In the genomic region with DNA sequence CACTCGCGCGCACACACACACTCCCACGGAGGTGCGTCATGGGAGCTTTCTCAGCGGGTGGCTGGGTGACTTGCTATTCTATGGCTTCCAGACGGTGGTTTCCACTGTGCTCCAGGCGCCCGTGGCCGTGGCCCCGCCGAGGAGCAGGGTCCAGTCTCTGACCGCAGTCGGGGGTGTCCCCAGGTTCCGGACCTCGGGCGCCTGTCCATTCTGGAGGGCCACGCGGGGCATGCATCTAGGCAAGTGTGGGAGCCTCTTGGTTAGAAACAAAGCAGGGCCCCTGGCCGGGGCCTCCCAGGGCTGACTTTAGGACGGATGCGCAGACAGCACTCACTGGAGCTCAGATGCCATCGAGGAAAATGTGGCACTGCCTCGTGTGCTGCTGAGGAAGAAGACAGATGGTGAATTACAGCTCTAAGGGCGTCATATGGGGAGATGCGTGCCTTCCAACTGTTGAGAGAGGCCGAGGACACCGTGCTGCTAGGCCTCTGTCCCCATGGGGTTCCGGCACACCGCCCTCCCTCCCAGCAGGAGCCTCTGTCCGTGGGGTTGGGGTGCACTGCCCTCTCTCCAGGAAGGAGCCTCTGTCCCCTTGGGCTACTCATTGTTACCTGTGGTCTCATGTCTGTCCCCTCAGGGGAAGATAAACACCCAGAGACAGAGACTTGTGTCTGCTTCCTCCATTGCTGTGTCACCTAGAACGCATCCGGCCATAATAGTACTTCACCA, we compare ENCODE assay signal across 22 cellular contexts. TPM values are rescaled to one million over a fixed set of nuclear protein-coding genes. Genes with fewer than 3 reads are reported as not detected.
DNase-seq lines count a peak whose midpoint lies in the region; ATAC-seq, FAIRE-seq and TF ChIP-seq lines count a peak whose summit lies in the region.
"Had no signal": no experiment of that assay in that cellular context is flagged by ENCODE, and none has a peak within 500 bp of the region (broad histone marks: within the 10 kb centered on the region; RNA-seq: fewer than 3 reads in every experiment).

No MANE protein-coding gene starts in this region.

- POLR2A ChIA-PET in H1 (lab: Charles Lee; ENCODE audit: partially characterized antibody) = no interaction called here

- H3K18ac ChIP-seq in H1 (ENCODE audit: extremely low read depth, low read length) = no peak overlapping the region
- peak overlapping the region; percentile 59 for H3K18ac ChIP-seq in neuronal stem cell (ENCODE audit: low read length)

- CTCF ChIA-PET in H1 (lab: Charles Lee; ENCODE audit: partially characterized antibody) = no interaction called here

- FAIRE-seq in H1 (lab: Jason Lieb, UNC) = no peak
- FAIRE-seq: GM12891 had no signal

- H3K23me2 ChIP-seq in H1 (ENCODE audit: low read depth, low read length) = peaks cover 23% of the 10 kb centered on the region; the same call in 1 of the 2 replicates

- no peaks in the 10 kb centered on the region for H3K79me2 ChIP-seq in H1 (ENCODE audit: control insufficient read depth in 1 of 2, insufficient read depth in 2 of 2, low read length in 2 of 2)

- H3K4me2 ChIP-seq in H1 (ENCODE audit: insufficient read depth in 1 of 2, low read depth in 2 of 2, low read length in 2 of 2) (no peak overlapping the region), neuronal stem cell (ENCODE audit: insufficient read depth, low read length, poor library complexity, severe bottlenecking) (no peak overlapping the region)
- H3K4me2 ChIP-seq: KMS-11 had no signal

- H2BK12ac ChIP-seq in H1 (ENCODE audit: low read depth, low read length) (no peak overlapping the region), neuronal stem cell (ENCODE audit: low read length) (no peak overlapping the region)

- no peak overlapping the region for H3K9ac ChIP-seq in H1 (replicated peaks in 1 of 4; ENCODE audit: extremely low read depth in 1 of 4, low read depth in 3 of 4, low read length in 3 of 4)
- peak overlapping the region; percentile 27 for H3K9ac ChIP-seq in neuronal stem cell (ENCODE audit: low read depth, low read length, poor library complexity)
- H3K9ac ChIP-seq: GM23248, KMS-11 had no signal

- H4K91ac ChIP-seq in H1 (replicated peaks; ENCODE audit: insufficient read length, low read length) = no peak overlapping the region
- H4K91ac ChIP-seq in neuronal stem cell (ENCODE audit: low read depth, low read length, poor library complexity) = no peak overlapping the region

- H3K4ac ChIP-seq in H1 (replicated peaks; ENCODE audit: insufficient read length, low read depth, low read length) = no peak overlapping the region
- no peak overlapping the region for H3K4ac ChIP-seq in neuronal stem cell (ENCODE audit: low read length)

- TF ChIP-seq POLR2A in H1 (IDR thresholded peaks at IDR 0.05; ENCODE audit: control extremely low read depth in 1 of 2, low read depth in 2 of 2, low read length in 2 of 2) = no peak

- H2BK15ac ChIP-seq in H1 (ENCODE audit: low read length) (no peak overlapping the region), neuronal stem cell (ENCODE audit: low read length) (no peak overlapping the region)

- TF ChIP-seq EP300 in H1 (IDR thresholded peaks at IDR 0.05; ENCODE audit: borderline replicate concordance in 1 of 2, low read depth in 2 of 2, low read length in 2 of 2) = no peak

- H2BK20ac ChIP-seq in H1 (ENCODE audit: low read length) = no peak overlapping the region

- H3K23ac ChIP-seq in H1 (ENCODE audit: insufficient read length) = no peak overlapping the region
- no peak overlapping the region for H3K23ac ChIP-seq in neuronal stem cell (ENCODE audit: low read depth, low read length, poor library complexity)

- H4K8ac ChIP-seq in H1 (ENCODE audit: extremely low read depth, insufficient read depth, low read length) (0 out of 2 replicates have a peak overlapping the region, but pooled peaks have one; percentile 15), neuronal stem cell (ENCODE audit: low read depth, low read length) (no peak overlapping the region)

- DNase-seq in Right ventricle myocardium inferior (ENCODE audit: missing footprints) (peak; percentile 55), right atrium auricular region (ENCODE audit: low spot score) (no peak), H1 (ENCODE audit: low read depth in 1 of 2, low spot score in 2 of 2) (no peak), neuronal stem cell (ENCODE audit: low spot score) (no peak), substantia nigra (lab: John Stamatoyannopoulos, UW) (no peak), nucleus accumbens (lab: John Stamatoyannopoulos, UW) (no peak)
- DNase-seq: CD4-positive, alpha-beta memory T cell; DMS 273 treated with DMSO at 0.1 percent for 48 hours; DND-41; GM23248; NCI-H1105; NCI-H1694; NCI-H2081; NCI-H446; NCI-H526; OCI-M1; Right ventricle myocardium superior had no signal

- H3K9me3 ChIP-seq in right atrium auricular region = no peaks in the 10 kb centered on the region
- H3K9me3 ChIP-seq in H1 (ENCODE audit: insufficient read depth in 2 of 2, low read depth in 1 of 2, low read length in 1 of 2) = no peaks in the 10 kb centered on the region
- no peaks in the 10 kb centered on the region for H3K9me3 ChIP-seq in neuronal stem cell (replicated peaks in 1 of 2; ENCODE audit: control insufficient read depth in 2 of 2, insufficient read depth in 1 of 2, low read depth in 1 of 2, low read length in 2 of 2)
- H3K9me3 ChIP-seq: Caco-2, HAP-1 had no signal

- intact Hi-C loops in Right ventricle myocardium inferior (cut with DNase I) = no loop called here

- no peak overlapping the region for H3K4me3 ChIP-seq in right atrium auricular region
- no peak overlapping the region for H3K4me3 ChIP-seq in H1 (ENCODE audit: extremely low read depth in 1 of 4, insufficient read depth in 2 of 4, low read depth in 3 of 4, low read length in 4 of 4)
- H3K4me3 ChIP-seq in neuronal stem cell (ENCODE audit: low read length in 2 of 2) = no peak overlapping the region
- H3K4me3 ChIP-seq: GM23248, HAP-1 had no signal

- H3K4me1 ChIP-seq in right atrium auricular region (peaks cover 0 to 5% of the 10 kb centered on the region in 2 donors), H1 (replicated peaks in 1 of 4; ENCODE audit: control insufficient read depth in 3 of 4, insufficient read depth in 4 of 4, low read length in 3 of 4) (peaks cover 0 to 6% (median 4%) of the 10 kb centered on the region in 4 experiments; a peak in 4 of 7 replicates), neuronal stem cell (ENCODE audit: control insufficient read depth in 2 of 2, insufficient read depth in 1 of 2, low read depth in 1 of 2, low read length in 2 of 2) (peaks cover 7 to 8% of the 10 kb centered on the region in 2 donors)
- H3K4me1 ChIP-seq: HAP-1 had no signal

- TF ChIP-seq CTCF in right atrium auricular region (IDR thresholded peaks at IDR 0.05) (no peak), H1 (IDR thresholded peaks at IDR 0.05; ENCODE audit: control extremely low read depth in 1 of 3, insufficient read depth in 1 of 3, low read depth in 1 of 3, low read length in 3 of 3) (no peak)

- ATAC-seq in Right ventricle myocardium inferior (no peak), HG03520 (IDR thresholded peaks at IDR 0.05; ENCODE audit: unreplicated experiment) (no peak)

- H2AK5ac ChIP-seq in H1 (ENCODE audit: low read depth, low read length) (no peak overlapping the region), neuronal stem cell (ENCODE audit: low read depth, low read length) (peak overlapping the region; percentile 66)

- H3K27me3 ChIP-seq in right atrium auricular region (no peaks in the 10 kb centered on the region), H1 (replicated peaks in 1 of 4; ENCODE audit: control insufficient read depth in 3 of 4, extremely low read depth in 1 of 4, insufficient read depth in 3 of 4, low read length in 3 of 4) (no peaks in the 10 kb centered on the region), neuronal stem cell (ENCODE audit: control insufficient read depth in 3 of 3, insufficient read depth in 3 of 3, low read depth in 1 of 3, low read length in 3 of 3) (no peaks in the 10 kb centered on the region)

- H4K20me1 ChIP-seq in H1 (replicated peaks in 1 of 2; ENCODE audit: control insufficient read depth in 1 of 2, insufficient read depth in 2 of 2, low read length in 2 of 2) = peaks cover 0 to 8% of the 10 kb centered on the region in 2 experiments

- H2BK5ac ChIP-seq in H1 (ENCODE audit: low read depth, low read length) (no peak overlapping the region), neuronal stem cell (ENCODE audit: low read length) (no peak overlapping the region)

- no peak overlapping the region for H4K5ac ChIP-seq in H1 (ENCODE audit: insufficient read length, low read depth, low read length)

- H3K27ac ChIP-seq in right atrium auricular region = no peak overlapping the region
- H3K27ac ChIP-seq in H1 (ENCODE audit: low read depth, low read length) = no peak overlapping the region
- no peak overlapping the region for H3K27ac ChIP-seq in neuronal stem cell (replicated peaks; ENCODE audit: low read length)
- no peak overlapping the region for H3K27ac ChIP-seq in substantia nigra (ENCODE audit: low read depth, low read length, poor library complexity, severe bottlenecking)
- H3K27ac ChIP-seq: GM23248, KMS-11 had no signal

- H2BK120ac ChIP-seq in H1 (replicated peaks; ENCODE audit: low read depth, low read length) = no peak overlapping the region
- H2BK120ac ChIP-seq in neuronal stem cell (ENCODE audit: low read depth, low read length) = no peak overlapping the region

- H2AFZ ChIP-seq in H1 (ENCODE audit: low read length) (no peak overlapping the region), neuronal stem cell (ENCODE audit: low read length) (no peak overlapping the region)
- H2AFZ ChIP-seq: GM23248 had no signal

- no peak overlapping the region for H3K56ac ChIP-seq in H1 (replicated peaks; ENCODE audit: insufficient read length, low read depth, low read length)

- TF ChIP-seq RAD21 in H1 (IDR thresholded peaks at IDR 0.05 in 1 of 2, conservative IDR thresholded peaks at IDR 0.05 in 1 of 2; ENCODE audit: low read depth in 2 of 2, low read length in 2 of 2) = no peak

- H3K79me1 ChIP-seq in H1 (ENCODE audit: low read depth, low read length) (no peaks in the 10 kb centered on the region), neuronal stem cell (ENCODE audit: low read depth, low read length) (peaks cover 4% of the 10 kb centered on the region)

- WGBS in H1 (ENCODE audit: extremely low coverage in 1 of 2, insufficient coverage in 1 of 2, insufficient read length in 1 of 2, insufficient replicate concordance in 2 of 2, low coverage in 1 of 2, low lambda C conversion rate in 2 of 2, missing lambda C conversion rate in 1 of 2), 2 experiments = 91% methylated on average over 30 of the region's 33 CpGs; no CpG with 5 or more reads in 1 of the 2 experiments
- WGBS in neuronal stem cell (ENCODE audit: extremely low coverage in 2 of 2, insufficient read length in 2 of 2, insufficient replicate concordance in 1 of 2), 2 donors = no CpG with 5 or more reads among the region's 33 CpGs

- no peaks in the 10 kb centered on the region for H3K36me3 ChIP-seq in right atrium auricular region
- no peaks in the 10 kb centered on the region; a peak in 1 of 8 replicates for H3K36me3 ChIP-seq in H1 (ENCODE audit: control insufficient read depth in 2 of 4, insufficient read depth in 4 of 4, low read length in 3 of 4)
- H3K36me3 ChIP-seq in neuronal stem cell (replicated peaks in 1 of 2; ENCODE audit: control insufficient read depth in 2 of 2, insufficient read depth in 2 of 2, low read length in 2 of 2) = peaks cover 0 to 2% of the 10 kb centered on the region in 2 donors
- H3K36me3 ChIP-seq: HAP-1 had no signal

- H3K14ac ChIP-seq in H1 (ENCODE audit: insufficient read length) (no peak overlapping the region), neuronal stem cell (ENCODE audit: low read length) (no peak overlapping the region)

RNA-seq across cellular contexts. Expression of a gene that starts 38.1 kb away (rescaled TPM):
- total RNA-seq in Right ventricle myocardium inferior (9.8 TPM), right atrium auricular region (1 to 10 TPM; 5.2 to 6.0 TPM)
- total RNA-seq in H1 (2021; fragmentation: NEBNext Ultra II Directional; extraction: Animal tissue kit (Norgen Biotek cat#: 25700)) = 2.7 and 4.4 TPM in 2 replicates
- 3.4 and 5.0 TPM in 2 replicates for polyA plus RNA-seq in H1 (2011; rRNA removed)
- polyA plus RNA-seq in H1 (2011; cell fraction: cytosol; rRNA removed) = 4.2 TPM
- 7.2 TPM for polyA plus RNA-seq in H1 (2011; cell fraction: nucleus; rRNA removed)
- polyA plus RNA-seq in H1 (2012, experiment 1 of 2) = 3.0 to 4.2 TPM (median 3.7 TPM) in 4 replicates
- 1.4 TPM for polyA plus RNA-seq in H1 (2012, experiment 2 of 2)
- polyA plus RNA-seq in H1 (2013, experiment 1 of 2) = 1.6 TPM
- 2.3 TPM for polyA plus RNA-seq in H1 (2013, experiment 2 of 2)
- 0.50 and 1.6 TPM in 2 replicates for polyA minus RNA-seq in H1 (2011; rRNA and poly(A)+ RNA removed)
- polyA minus RNA-seq in H1 (2011; cell fraction: cytosol; rRNA and poly(A)+ RNA removed) = 2.0 TPM
- 2.2 TPM for polyA minus RNA-seq in H1 (2011; cell fraction: nucleus; rRNA and poly(A)+ RNA removed)
- polyA plus RNA-seq in neuronal stem cell (2013, experiment 1 of 2) = 2.5 TPM
- polyA plus RNA-seq in neuronal stem cell (2013, experiment 2 of 2) = 2.2 TPM
- total RNA-seq: GM23248 had no signal
